In the genomic region with DNA sequence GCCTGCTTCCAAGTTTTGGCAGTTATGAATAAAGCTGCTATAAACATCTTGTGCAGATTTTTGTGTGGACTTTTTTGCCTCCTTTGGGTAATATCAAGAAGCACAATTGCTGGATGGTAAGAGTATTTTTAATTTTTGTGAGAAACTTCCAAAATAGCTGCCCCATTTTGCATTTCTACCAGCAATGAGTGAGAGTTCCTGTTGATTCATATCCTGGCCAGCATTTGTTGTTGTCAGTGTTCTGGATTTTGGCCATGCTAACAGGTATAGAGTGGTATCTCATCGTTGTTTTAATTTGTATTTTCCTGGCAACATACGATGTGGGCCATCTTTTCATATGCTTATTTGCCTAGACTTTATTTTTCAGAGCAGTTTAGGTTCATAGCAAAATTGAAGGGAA, we compare ENCODE assay signal across 21 cellular contexts.
"Had no signal": no experiment of that assay in that cellular context is flagged by ENCODE, and none has a peak within 500 bp of the region (broad histone marks: within the 10 kb centered on the region; RNA-seq: fewer than 3 reads in every experiment).

No MANE protein-coding gene starts in this region.

- H3K4me1 Mint-ChIP-seq: neural crest cell had no signal

- H3K4me3 ChIP-seq: ovary, suprapubic skin, tibial artery, upper lobe of left lung, vagina had no signal

- H3K27ac Mint-ChIP-seq: dendritic cell treated with granulocyte-macrophage colony-stimulating factor and Interleukin-4, amounts not matched to agents 40 ng/mL and 50 ng/mL, for 4 days; mesothelial cell of epicardium had no signal

- ATAC-seq: esophagus mucosa; left lobe of liver; natural killer cell; stimulated activated naive CD8-positive, alpha-beta T cell treated with anti-CD3 and anti-CD28 coated beads, Interleukin-15, Interleukin-2, amounts not matched to agents 100 U/mL and 50 U/mL, for 24 hours had no signal

- H3K36me3 ChIP-seq: ovary had no signal

- H3K27me3 ChIP-seq: ovary, suprapubic skin, tibial artery, upper lobe of left lung, vagina had no signal

- H3K4me1 ChIP-seq: suprapubic skin, tibial artery, upper lobe of left lung, vagina had no signal

- FAIRE-seq: colon, frontal cortex, small intestine had no signal

- H3K4me3 Mint-ChIP-seq: dendritic cell treated with granulocyte-macrophage colony-stimulating factor and Interleukin-4, amounts not matched to agents 40 ng/mL and 50 ng/mL, for 4 days; endodermal cell; mesothelial cell of epicardium; natural killer cell; neural crest cell had no signal

- DNase-seq: effector CD4-positive, alpha-beta T cell; endodermal cell; islet precursor cell; natural killer cell; ovary; right cardiac atrium; small intestine; stimulated activated CD4-positive, alpha-beta T cell treated with anti-CD3 and anti-CD28 coated beads, Interleukin-12 subunit alpha, Interleukin-12 subunit beta, amount 100 ng/mL, for 4 hours; stimulated activated CD4-positive, alpha-beta T cell treated with anti-CD3 and anti-CD28 coated beads, Interleukin-2, amount 100 ng/mL, for 48 hours; stimulated activated naive CD8-positive, alpha-beta T cell treated with anti-CD3 and anti-CD28 coated beads, Interleukin-15, Interleukin-2, amounts not matched to agents 100 U/mL and 50 U/mL, for 24 hours; tibial artery; upper lobe of left lung had no signal

- H3K27me3 Mint-ChIP-seq: dendritic cell treated with granulocyte-macrophage colony-stimulating factor and Interleukin-4, amounts not matched to agents 40 ng/mL and 50 ng/mL, for 4 days had no signal

- H3K9me3 ChIP-seq: ovary, suprapubic skin, tibial artery, upper lobe of left lung, vagina had no signal

- H3K9me3 Mint-ChIP-seq: dendritic cell treated with granulocyte-macrophage colony-stimulating factor and Interleukin-4, amounts not matched to agents 40 ng/mL and 50 ng/mL, for 4 days; endodermal cell; natural killer cell had no signal

- H3K27ac ChIP-seq: ovary, suprapubic skin, tibial artery, upper lobe of left lung, vagina had no signal
